Comparison of ENCODE assay signal across 23 cellular contexts in genomic region chr1:152014943-152015342, GRCh38.
"Had no signal": no experiment of that assay in that cellular context is flagged by ENCODE, and none has a peak within 500 bp of the region (broad histone marks: within the 10 kb centered on the region; RNA-seq: fewer than 3 reads in every experiment).

No MANE protein-coding gene starts in this region.

- H3K4me3 ChIP-seq: MG63 had no signal

- H3K36me3 ChIP-seq: MG63 had no signal

- H3K9me3 ChIP-seq: MG63, SK-N-SH had no signal

- H3K27me3 ChIP-seq: MG63 had no signal

- DNase-seq: IMR-90; Karpas-422; KG1; MG63; NCI-H1092; NCI-H1105 treated with DMSO at 0.1 percent for 48 hours; NCI-H1417 treated with DMSO at 0.1 percent for 48 hours; NCI-H146; NCI-H1694 treated with DMSO at 0.1 percent for 48 hours; NCI-H1930; NCI-H2081; NCI-H2107; NCI-H2227 treated with DMSO at 0.1 percent for 48 hours; NCI-H524; NCI-H526 treated with DMSO at 0.1 percent for 48 hours; NCI-H774; NK-92 treated with Interleukin-12 subunit alpha and Interleukin-12 subunit beta, amount 100 ng/mL, for 24 hours; PC-3; SHP77; SK-N-SH had no signal

- H3K27ac ChIP-seq: RWPE1 had no signal

- ATAC-seq: HepG2, Panc1, PC-3 had no signal
